15 cellular contexts compared by ENCODE assay signal in genomic region chr10:61935085-61935484, GRCh38. TPM values are rescaled to one million over a fixed set of nuclear protein-coding genes. Genes with fewer than 3 reads are reported as not detected.
DNase-seq lines count a peak whose midpoint lies in the region; TF ChIP-seq lines count a peak whose summit lies in the region.
"Had no signal": no experiment of that assay in that cellular context is flagged by ENCODE, and none has a peak within 500 bp of the region (broad histone marks: within the 10 kb centered on the region; RNA-seq: fewer than 3 reads in every experiment).

No MANE protein-coding gene starts in this region.

- H3K27me3 Mint-ChIP-seq in nephron (ENCODE audit: low read depth), result no peaks in the 10 kb centered on the region

- H3K4me3 ChIP-seq in AG10803 (ENCODE audit: low read length) (no peak overlapping the region), lower leg skin (ENCODE audit: low read depth, poor library complexity, severe bottlenecking) (no peak overlapping the region)
- H3K4me3 ChIP-seq: neural progenitor cell, upper lobe of left lung had no signal

- peak overlapping the region; percentile 74 to 87 (median 80) for H3K27ac Mint-ChIP-seq in nephron
- H3K27ac Mint-ChIP-seq: neural progenitor cell had no signal

- peaks cover 49% of the 10 kb centered on the region for H3K36me3 Mint-ChIP-seq in nephron (ENCODE audit: low read depth)

- DNase-seq in AG10803 (ENCODE audit: low read depth) (peak; percentile 58), GM04503 (ENCODE audit: low read depth) (peak; percentile 28), amniotic epithelial cell (ENCODE audit: low read depth) (peak; percentile 24), NCI-H446 treated with DMSO at 0.1 percent for 48 hours (lab: John Stamatoyannopoulos, UW) (no peak), lower leg skin (ENCODE audit: low spot score in 2 of 2) (no peak), superior temporal gyrus (ENCODE audit: extremely low spot score) (no peak), NCI-H2227 treated with DMSO at 0.1 percent for 48 hours (lab: John Stamatoyannopoulos, UW) (no peak)
- DNase-seq: activated CD4-positive, alpha-beta T cell treated with anti-CD3 and anti-CD28 coated beads for 48 hours; left ventricle myocardium superior; MV-4-11; right cardiac atrium; stimulated activated CD8-positive, alpha-beta memory T cell treated with anti-CD3 and anti-CD28 coated beads, Interleukin-4, amount 100 ng/mL, for 48 hours; upper lobe of left lung had no signal

- WGBS in lower leg skin, 2 donors, result 68 to 76% methylated on average over 5 of the region's 5 CpGs

- H3K9me3 Mint-ChIP-seq in nephron, result peaks cover 17% of the 10 kb centered on the region

- intact Hi-C loops in lower leg skin (cut with DNase I; ENCODE audit: low total_unique reads), result no loop called here

- H3K4me3 Mint-ChIP-seq in nephron, result no peak overlapping the region
- H3K4me3 Mint-ChIP-seq: neural progenitor cell had no signal

- TF ChIP-seq POLR2A in lower leg skin (IDR thresholded peaks at IDR 0.05), result no peak

- no peak for TF ChIP-seq CTCF in AG10803 (conservative IDR thresholded peaks at IDR 0.05; ENCODE audit: low read length)
- no peak for TF ChIP-seq CTCF in nephron (IDR thresholded peaks at IDR 0.05; ENCODE audit: unreplicated experiment in 3 of 3)
- TF ChIP-seq CTCF in lower leg skin (IDR thresholded peaks at IDR 0.05), result no peak

- H3K4me1 Mint-ChIP-seq in nephron, result peaks cover 47% of the 10 kb centered on the region

RNA-seq across cellular contexts. Expression of gene ARID5B, which starts 33.6 kb away (rescaled TPM):
- total RNA-seq in lower leg skin, result 100 to 1,000 TPM in 1 of 4 donors, 10 to 100 TPM in 3; 47.2 to 127 (median 62.8) TPM

Comparison
In these comparisons a context has a peak if more than half of its experiments do, and no peak if none do; other contexts are left out.
1. DNase-seq: peak in AG10803 (single experiment), GM04503 (single experiment) and amniotic epithelial cell (single experiment); none in NCI-H446 treated with DMSO at 0.1 percent for 48 hours (single experiment), lower leg skin (0 of 2), superior temporal gyrus (single experiment) and NCI-H2227 treated with DMSO at 0.1 percent for 48 hours (single experiment).